ENCODE assay signal across 1 cellular context in the genomic region with DNA sequence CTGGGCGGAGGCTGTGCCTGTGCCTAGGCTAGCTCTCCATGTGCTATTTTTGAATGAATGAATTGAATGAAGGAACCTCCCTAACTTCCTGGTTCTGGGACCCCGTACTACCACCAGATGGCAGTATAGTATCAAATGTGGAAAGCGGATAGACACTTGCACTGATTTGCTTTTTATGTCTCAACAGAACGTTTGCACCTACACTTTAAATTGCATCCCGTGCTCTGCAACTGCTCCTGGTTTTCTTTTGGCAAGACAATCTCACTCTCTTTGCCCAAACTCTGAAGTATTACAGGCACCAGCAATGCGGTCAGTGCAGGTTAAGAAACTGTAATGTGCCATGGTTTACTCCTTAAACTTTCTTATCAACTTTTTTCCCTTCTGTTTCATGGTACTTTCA.
TF ChIP-seq lines count a peak whose summit lies in the region.

No MANE protein-coding gene starts in this region.

TF ChIP-seq in GM12878, 131 proteins besides CTCF, POLR2A, EP300 and RAD21:
- peak; percentile 34 for TF ChIP-seq RELA (IDR thresholded peaks at IDR 0.05; ENCODE audit: borderline replicate concordance, partially characterized antibody)
- peak; percentile 90 for TF ChIP-seq SMC3 (IDR thresholded peaks at IDR 0.05; ENCODE audit: borderline replicate concordance, low read length)
- TF ChIP-seq SMAD1 (IDR thresholded peaks at IDR 0.05; ENCODE audit: low read depth, partially characterized antibody), result no peak
- TF ChIP-seq MEF2A (IDR thresholded peaks at IDR 0.05; ENCODE audit: insufficient read depth, low read depth, low read length), result no peak
- no peak for TF ChIP-seq NR2F1 (conservative IDR thresholded peaks at IDR 0.05)
- TF ChIP-seq, protein P1, sequence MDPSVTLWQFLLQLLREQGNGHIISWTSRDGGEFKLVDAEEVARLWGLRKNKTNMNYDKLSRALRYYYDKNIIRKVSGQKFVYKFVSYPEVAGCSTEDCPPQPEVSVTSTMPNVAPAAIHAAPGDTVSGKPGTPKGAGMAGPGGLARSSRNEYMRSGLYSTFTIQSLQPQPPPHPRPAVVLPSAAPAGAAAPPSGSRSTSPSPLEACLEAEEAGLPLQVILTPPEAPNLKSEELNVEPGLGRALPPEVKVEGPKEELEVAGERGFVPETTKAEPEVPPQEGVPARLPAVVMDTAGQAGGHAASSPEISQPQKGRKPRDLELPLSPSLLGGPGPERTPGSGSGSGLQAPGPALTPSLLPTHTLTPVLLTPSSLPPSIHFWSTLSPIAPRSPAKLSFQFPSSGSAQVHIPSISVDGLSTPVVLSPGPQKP (IDR thresholded peaks at IDR 0.05; ENCODE audit: low read depth, low read length), result no peak
- no peak for TF ChIP-seq CHD1 (IDR thresholded peaks at IDR 0.05; ENCODE audit: low read depth, low read length)
- peak; percentile 63; the same call in 1 of the 2 replicates for TF ChIP-seq RB1 (IDR thresholded peaks at IDR 0.05; ENCODE audit: borderline replicate concordance)
- no peak for TF ChIP-seq CBX3 (IDR thresholded peaks at IDR 0.05; ENCODE audit: borderline replicate concordance, low read depth)
- peak; percentile 61; the same call in 1 of the 2 replicates for TF ChIP-seq IRF4 (IDR thresholded peaks at IDR 0.05; ENCODE audit: low read depth, low read length)
- peak; percentile 100 for TF ChIP-seq ZNF24 (IDR thresholded peaks at IDR 0.05)
- TF ChIP-seq MTA2 (IDR thresholded peaks at IDR 0.05; ENCODE audit: low read depth), result no peak
